8 cellular contexts compared by ENCODE assay signal in genomic region chr6:71289802-71290175, GRCh38. TPM values are rescaled to one million over a fixed set of nuclear protein-coding genes. Genes with fewer than 3 reads are reported as not detected.
A peak's percentile ranks its signal among the peaks of the same experiment; 100 is the strongest.
DNase-seq lines count a peak whose midpoint lies in the region; ATAC-seq, FAIRE-seq and TF ChIP-seq lines count a peak whose summit lies in the region.

No MANE protein-coding gene starts in this region.

- H4K20me1 ChIP-seq in keratinocyte (ENCODE audit: control insufficient read depth, extremely low read depth, insufficient read depth, low read length), result no peaks in the 10 kb centered on the region

- H3K9me3 ChIP-seq in keratinocyte (ENCODE audit: control insufficient read depth, low read depth, low read length), result no peaks in the 10 kb centered on the region

- H3K27ac ChIP-seq in keratinocyte (ENCODE audit: control insufficient read depth, insufficient read depth, low read length), result peak overlapping the region; percentile 17
- peak overlapping the region; percentile 64 for H3K27ac ChIP-seq in substantia nigra (ENCODE audit: low read depth, low read length, poor library complexity, severe bottlenecking)

- H3K9ac ChIP-seq in keratinocyte (ENCODE audit: control insufficient read depth, extremely low read depth, insufficient read depth, low read length), result peak overlapping the region; percentile 76

- no peak for TF ChIP-seq CTCF in keratinocyte (optimal IDR thresholded peaks at IDR 0.05 in 1 of 3, IDR thresholded peaks at IDR 0.05 in 1 of 3, conservative IDR thresholded peaks at IDR 0.05 in 1 of 3; ENCODE audit: extremely low read depth in 1 of 3, insufficient read depth in 2 of 3, low read length in 3 of 3)

- H3K36me3 ChIP-seq in keratinocyte (ENCODE audit: control insufficient read depth in 2 of 2, extremely low read depth in 1 of 2, insufficient read depth in 2 of 2, low read length in 2 of 2), result peaks cover 2 to 5% of the 10 kb centered on the region in 2 experiments

- peaks cover 28% of the 10 kb centered on the region for H3K4me1 Mint-ChIP-seq in activated CD4-positive, alpha-beta T cell treated with anti-CD3 and anti-CD28 coated beads for 36 hours

- no peak overlapping the region for H2AFZ ChIP-seq in keratinocyte (ENCODE audit: control insufficient read depth, low read length)

- intact Hi-C loops in activated CD4-positive, alpha-beta T cell treated with anti-CD3 and anti-CD28 coated beads for 36 hours (cut with DNase I, micrococcal nuclease), result loop anchor here in 1 of 2 experiments (2.0 to 5.0 kb wide), 2 partner anchors 59 to 877 kb away; partner anchors contain the start of gene FAM135A

- CTCF ChIA-PET in activated CD4-positive, alpha-beta T cell treated with anti-CD3 and anti-CD28 coated beads for 36 hours (lab: Charles Lee), result interaction anchor here (1.0 kb wide), 1 partner anchor 12 kb away, joined by 4 read pairs; no protein-coding TSS in a partner anchor

- no peaks in the 10 kb centered on the region for H3K27me3 ChIP-seq in keratinocyte (ENCODE audit: control insufficient read depth, extremely low read depth, insufficient read depth, low read length)

- H3K4me2 ChIP-seq in keratinocyte (ENCODE audit: control insufficient read depth, extremely low read depth, insufficient read depth, low read depth, low read length), result peak overlapping the region; percentile 95

- peaks cover 32% of the 10 kb centered on the region for H3K4me1 ChIP-seq in keratinocyte (ENCODE audit: control insufficient read depth, extremely low read depth, insufficient read depth, low read length)

- no peaks in the 10 kb centered on the region for H3K27me3 Mint-ChIP-seq in activated CD4-positive, alpha-beta T cell treated with anti-CD3 and anti-CD28 coated beads for 36 hours

- no peak for DNase-seq in activated CD4-positive, alpha-beta T cell treated with anti-CD3 and anti-CD28 coated beads for 36 hours
- DNase-seq in activated CD4-positive, alpha-beta T cell treated with anti-CD3 and anti-CD28 coated beads, Interleukin-2, amount 50 U/mL, for 4 hours, result no peak
- no peak for DNase-seq in activated naive CD4-positive, alpha-beta T cell treated with anti-CD3 and anti-CD28 coated beads, Interleukin-2, amount 50 U/mL, for 72 hours (ENCODE audit: low spot score in 2 of 2)
- DNase-seq in keratinocyte (ENCODE audit: low read depth, low spot score) (no peak), substantia nigra (lab: John Stamatoyannopoulos, UW) (no peak), mucosa of gallbladder (ENCODE audit: low spot score) (no peak), epidermal melanocyte (ENCODE audit: insufficient read length, low spot score) (no peak)

- H3K4me3 ChIP-seq in keratinocyte (ENCODE audit: control insufficient read depth in 2 of 3, extremely low read depth in 1 of 3, insufficient read depth in 2 of 3, low read depth in 1 of 3, low read length in 3 of 3), result peak overlapping the region; percentile 62 to 77 (median 73)

- no peak for FAIRE-seq in keratinocyte (lab: Jason Lieb, UNC)

- peaks cover 10% of the 10 kb centered on the region for H3K79me2 ChIP-seq in keratinocyte (ENCODE audit: control insufficient read depth, insufficient read depth, low read length)

- dilution Hi-C loops in keratinocyte (cut with MboI; ENCODE audit: extremely low pct_ligation_motif_present, low sequenced_read_pairs), result no loop called here

- ATAC-seq in activated CD4-positive, alpha-beta T cell treated with anti-CD3 and anti-CD28 coated beads for 36 hours, result no peak
- no peak for ATAC-seq in activated naive CD4-positive, alpha-beta T cell treated with anti-CD3 and anti-CD28 coated beads, Interleukin-2, amount 50 U/mL, for 72 hours
- ATAC-seq in GM21529 (IDR thresholded peaks at IDR 0.05; ENCODE audit: unreplicated experiment), result no peak

- peaks cover 4% of the 10 kb centered on the region for H3K36me3 Mint-ChIP-seq in activated CD4-positive, alpha-beta T cell treated with anti-CD3 and anti-CD28 coated beads for 36 hours (ENCODE audit: low read depth)
- peaks cover 0 to 27% of the 10 kb centered on the region in 2 donors for H3K36me3 Mint-ChIP-seq in activated naive CD4-positive, alpha-beta T cell treated with anti-CD3 and anti-CD28 coated beads, Interleukin-2, amount 50 U/mL, for 72 hours

- peak overlapping the region; percentile 73 for H3K4me3 Mint-ChIP-seq in activated CD4-positive, alpha-beta T cell treated with anti-CD3 and anti-CD28 coated beads for 36 hours

- no peaks in the 10 kb centered on the region for H3K9me3 Mint-ChIP-seq in activated CD4-positive, alpha-beta T cell treated with anti-CD3 and anti-CD28 coated beads for 36 hours (ENCODE audit: low read depth)
- no peaks in the 10 kb centered on the region for H3K9me3 Mint-ChIP-seq in activated naive CD4-positive, alpha-beta T cell treated with anti-CD3 and anti-CD28 coated beads, Interleukin-2, amount 50 U/mL, for 72 hours

- peak overlapping the region; percentile 52 for H3K27ac Mint-ChIP-seq in activated CD4-positive, alpha-beta T cell treated with anti-CD3 and anti-CD28 coated beads for 36 hours
- peak overlapping the region; percentile 61 to 92 for H3K27ac Mint-ChIP-seq in activated naive CD4-positive, alpha-beta T cell treated with anti-CD3 and anti-CD28 coated beads, Interleukin-2, amount 50 U/mL, for 72 hours

- POLR2A ChIA-PET in activated CD4-positive, alpha-beta T cell treated with anti-CD3 and anti-CD28 coated beads for 36 hours (lab: Charles Lee), result no interaction called here

- no peaks in the 10 kb centered on the region for H3K9me1 ChIP-seq in keratinocyte (ENCODE audit: control insufficient read depth, extremely low read depth, insufficient read depth, low read length)

RNA-seq across cellular contexts. Expression of gene OGFRL1, which starts 1.2 kb away (rescaled TPM):
- total RNA-seq in activated CD4-positive, alpha-beta T cell treated with anti-CD3 and anti-CD28 coated beads for 36 hours, result 1 to 10 TPM; 4.0 to 4.3 TPM
- 1 to 10 TPM; 1.3 to 4.2 TPM for total RNA-seq in activated naive CD4-positive, alpha-beta T cell treated with anti-CD3 and anti-CD28 coated beads, Interleukin-2, amount 50 U/mL, for 72 hours
- polyA plus RNA-seq in keratinocyte, result 5.6 to 9.3 TPM (median 6.7 TPM) in 3 replicates
- polyA plus RNA-seq in keratinocyte (2011; ENCODE audit: low read depth), result 5.3 TPM
- 5.7 and 9.8 TPM in 2 replicates for polyA plus RNA-seq in keratinocyte (2011; cell fraction: cytosol; rRNA removed)
- 4.8 and 6.4 TPM in 2 replicates for polyA plus RNA-seq in keratinocyte (2011; cell fraction: nucleus; rRNA removed)
- polyA plus RNA-seq in keratinocyte (2012; ENCODE audit: low replicate concordance), result 6.1 and 6.4 TPM in 2 replicates
- 2.7 to 7.8 TPM (median 5.3 TPM) in 3 replicates for polyA minus RNA-seq in keratinocyte
- 8.2 TPM for polyA minus RNA-seq in keratinocyte (2011; cell fraction: cytosol; rRNA and poly(A)+ RNA removed)
- 5.8 and 9.4 TPM in 2 replicates for polyA minus RNA-seq in keratinocyte (2011; cell fraction: nucleus; rRNA and poly(A)+ RNA removed)
- 17.8 TPM for total RNA-seq in mucosa of gallbladder
